Comparison of ENCODE assay signal across 1 cellular context in the genomic region with DNA sequence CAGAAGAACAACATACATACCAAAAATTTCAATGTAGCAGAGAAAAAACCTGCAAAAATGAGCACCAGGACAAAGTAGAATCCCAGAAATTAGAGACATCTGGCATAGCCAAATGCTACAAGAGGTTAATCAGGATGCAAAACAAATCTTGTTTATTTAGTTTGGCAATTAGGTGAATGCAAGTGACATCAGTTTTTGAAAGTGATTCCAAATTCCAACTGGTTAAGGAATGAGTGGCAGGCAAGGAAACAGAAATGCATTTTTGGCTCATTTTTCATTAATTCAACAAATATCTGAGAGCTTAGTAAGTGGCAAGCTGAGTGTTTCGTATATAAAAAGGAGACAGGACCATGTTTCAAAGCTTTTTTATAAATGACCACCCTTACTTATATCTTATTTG.
TF ChIP-seq lines count a peak whose summit lies in the region.

No MANE protein-coding gene starts in this region.

TF ChIP-seq in endothelial cell of umbilical vein, 7 proteins besides CTCF, POLR2A, EP300 and RAD21:
- no peak for TF ChIP-seq MYC (IDR thresholded peaks at IDR 0.05; ENCODE audit: low read depth, low read length)
- TF ChIP-seq JUN (IDR thresholded peaks at IDR 0.05; ENCODE audit: borderline replicate concordance, insufficient read depth, insufficient read length, low read depth), result no peak
- TF ChIP-seq GATA2 (IDR thresholded peaks at IDR 0.05; ENCODE audit: insufficient read depth, insufficient read length, low read depth, low read length), result no peak
- no peak for TF ChIP-seq EZH2 (IDR thresholded peaks at IDR 0.05; ENCODE audit: borderline replicate concordance, low read depth, low read length, severe bottlenecking)
- TF ChIP-seq, protein P1, sequence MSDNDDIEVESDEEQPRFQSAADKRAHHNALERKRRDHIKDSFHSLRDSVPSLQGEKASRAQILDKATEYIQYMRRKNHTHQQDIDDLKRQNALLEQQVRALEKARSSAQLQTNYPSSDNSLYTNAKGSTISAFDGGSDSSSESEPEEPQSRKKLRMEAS (IDR thresholded peaks at IDR 0.05; ENCODE audit: insufficient read depth, insufficient read length), result no peak
- no peak for TF ChIP-seq POLR2AphosphoS5 (IDR thresholded peaks at IDR 0.05; ENCODE audit: insufficient read depth, low read depth, low read length)
- TF ChIP-seq FOS (IDR thresholded peaks at IDR 0.05; ENCODE audit: borderline replicate concordance, insufficient read depth, low read length), result no peak
TF ChIP-seq in endothelial cell of umbilical vein: peak in this region for 0.
